1 cellular context compared by ENCODE assay signal in genomic region chr3:128781164-128781563, GRCh38.
TF ChIP-seq lines count a peak whose summit lies in the region.

No MANE protein-coding gene starts in this region.

TF ChIP-seq in H1, 55 proteins besides CTCF, POLR2A, EP300 and RAD21 (continued from another document):
- no peak for TF ChIP-seq RBBP5 (IDR thresholded peaks at IDR 0.05; ENCODE audit: borderline replicate concordance, low read depth, low read length)
- TF ChIP-seq FOSL1 (IDR thresholded peaks at IDR 0.05; ENCODE audit: insufficient read depth, low read depth, low read length) = no peak
- no peak for TF ChIP-seq EZH2 (IDR thresholded peaks at IDR 0.05; ENCODE audit: low read depth, low read length, severe bottlenecking)
- no peak for TF ChIP-seq TEAD4 (IDR thresholded peaks at IDR 0.05; ENCODE audit: low read depth, low read length)
- no peak for TF ChIP-seq SIN3A (conservative IDR thresholded peaks at IDR 0.05 in 1 of 2, IDR thresholded peaks at IDR 0.05 in 1 of 2; ENCODE audit: low read depth in 1 of 2, low read length in 2 of 2)
- TF ChIP-seq, protein P1, sequence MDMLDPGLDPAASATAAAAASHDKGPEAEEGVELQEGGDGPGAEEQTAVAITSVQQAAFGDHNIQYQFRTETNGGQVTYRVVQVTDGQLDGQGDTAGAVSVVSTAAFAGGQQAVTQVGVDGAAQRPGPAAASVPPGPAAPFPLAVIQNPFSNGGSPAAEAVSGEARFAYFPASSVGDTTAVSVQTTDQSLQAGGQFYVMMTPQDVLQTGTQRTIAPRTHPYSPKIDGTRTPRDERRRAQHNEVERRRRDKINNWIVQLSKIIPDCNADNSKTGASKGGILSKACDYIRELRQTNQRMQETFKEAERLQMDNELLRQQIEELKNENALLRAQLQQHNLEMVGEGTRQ (IDR thresholded peaks at IDR 0.05; ENCODE audit: low read length) = no peak
- TF ChIP-seq CHD7 (IDR thresholded peaks at IDR 0.05; ENCODE audit: insufficient replicate concordance, low read length) = no peak
- no peak for TF ChIP-seq HDAC2 (IDR thresholded peaks at IDR 0.05; ENCODE audit: borderline replicate concordance in 1 of 2, low read depth in 2 of 2, low read length in 2 of 2)
- no peak for TF ChIP-seq GTF2F1 (IDR thresholded peaks at IDR 0.05; ENCODE audit: borderline replicate concordance, low read depth, low read length)
- TF ChIP-seq POLR2AphosphoS5 (IDR thresholded peaks at IDR 0.05; ENCODE audit: low read depth, low read length) = no peak
